9 cellular contexts compared by ENCODE assay signal in the genomic region with DNA sequence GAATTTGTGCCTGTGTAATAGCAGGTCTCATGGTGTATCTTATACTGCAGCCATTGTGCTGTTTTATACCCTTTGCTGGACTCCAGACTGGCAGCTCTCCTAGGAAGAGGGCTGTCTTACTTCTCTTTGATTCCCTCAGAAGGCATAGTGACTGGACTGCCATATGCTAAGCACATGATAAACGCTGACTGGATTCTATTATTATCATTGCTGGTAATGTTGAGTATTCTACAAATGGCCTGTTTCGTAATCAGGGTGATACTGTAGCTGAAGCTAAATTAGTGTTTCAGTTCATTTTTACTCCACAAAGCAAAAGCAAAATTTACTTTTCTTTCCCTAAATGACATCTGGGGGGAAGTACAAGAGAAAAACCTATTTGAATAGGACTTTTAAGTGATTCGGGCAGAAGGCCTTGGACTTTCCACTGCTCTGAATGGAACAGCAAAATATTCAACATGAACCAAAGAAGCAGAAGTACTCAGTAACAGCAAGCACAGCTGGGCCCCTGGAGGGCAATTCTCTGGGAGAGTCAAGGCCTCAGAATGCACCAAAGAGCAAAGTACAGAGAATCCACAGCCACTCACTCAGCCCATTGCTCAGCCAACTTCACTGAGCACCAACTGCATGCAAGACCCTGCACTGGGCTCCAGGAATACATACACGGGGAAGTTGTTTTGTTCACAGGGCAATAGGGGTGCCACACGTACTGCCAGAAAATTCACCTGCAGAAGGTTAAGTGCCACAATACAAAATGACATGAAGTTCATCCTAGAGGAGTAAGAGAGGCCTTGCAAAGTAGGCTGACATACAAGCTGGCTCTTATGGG. TPM values are rescaled to one million over a fixed set of nuclear protein-coding genes. Genes with fewer than 3 reads are reported as not detected.
A peak's percentile ranks its signal among the peaks of the same experiment; 100 is the strongest.
DNase-seq lines count a peak whose midpoint lies in the region; ATAC-seq and TF ChIP-seq lines count a peak whose summit lies in the region.
"Had no signal": no experiment of that assay in that cellular context is flagged by ENCODE, and none has a peak within 500 bp of the region (broad histone marks: within the 10 kb centered on the region; RNA-seq: fewer than 3 reads in every experiment).

No MANE protein-coding gene starts in this region.

- no peak for TF ChIP-seq RAD21 in liver (IDR thresholded peaks at IDR 0.05)

- H3K27ac Mint-ChIP-seq in activated B cell treated with CpG ODN at 0.5 μM for 24 hours: peak overlapping the region; percentile 94

- no peak for TF ChIP-seq CTCF in activated B cell treated with CpG ODN at 0.5 μM for 24 hours (IDR thresholded peaks at IDR 0.05)
- TF ChIP-seq CTCF in liver (IDR thresholded peaks at IDR 0.05; ENCODE audit: low read depth, low read length, missing input control): no peak

- H3K4me3 Mint-ChIP-seq in activated B cell treated with CpG ODN at 0.5 μM for 24 hours: peak overlapping the region; percentile 83

- H3K9me3 ChIP-seq in liver (ENCODE audit: control insufficient read depth in 4 of 4, low read length in 3 of 4): no peaks in the 10 kb centered on the region

- peak overlapping the region; percentile 39 to 67 for H3K27ac ChIP-seq in liver (ENCODE audit: low read depth in 1 of 2, low read length in 2 of 2)

- 67% methylated on average over 5 of the region's 5 CpGs for WGBS in liver

- no peaks in the 10 kb centered on the region for H3K27me3 Mint-ChIP-seq in activated B cell treated with CpG ODN at 0.5 μM for 24 hours

- no peaks in the 10 kb centered on the region for H3K9me3 Mint-ChIP-seq in activated B cell treated with CpG ODN at 0.5 μM for 24 hours

- H3K9ac ChIP-seq in liver (ENCODE audit: low read depth in 1 of 2, low read length in 2 of 2): no peak overlapping the region

- H3K36me3 ChIP-seq in liver (ENCODE audit: control insufficient read depth in 4 of 4, insufficient read depth in 3 of 4, low read depth in 1 of 4, low read length in 3 of 4): no peaks in the 10 kb centered on the region

- H3K27me3 ChIP-seq in liver (ENCODE audit: control insufficient read depth in 4 of 4, insufficient read depth in 4 of 4, low read length in 3 of 4): no peaks in the 10 kb centered on the region

- ATAC-seq in GM19035 (IDR thresholded peaks at IDR 0.05; ENCODE audit: unreplicated experiment): peak; percentile 66
- peak; percentile 66 for ATAC-seq in HG03175 (IDR thresholded peaks at IDR 0.05; ENCODE audit: unreplicated experiment)
- ATAC-seq in activated B cell treated with CpG ODN at 0.5 μM for 24 hours (ENCODE audit: low read depth): peak; percentile 64

- peaks cover 78% of the 10 kb centered on the region for H3K4me1 Mint-ChIP-seq in activated B cell treated with CpG ODN at 0.5 μM for 24 hours

- no peak overlapping the region for H3K4me3 ChIP-seq in liver (ENCODE audit: low read depth in 1 of 3, low read length in 3 of 3)

- H3K36me3 Mint-ChIP-seq in activated B cell treated with CpG ODN at 0.5 μM for 24 hours (ENCODE audit: low read depth): no peaks in the 10 kb centered on the region

- DNase-seq in AG20443 (ENCODE audit: low spot score) (peak; percentile 71), activated B cell treated with CpG ODN at 0.5 μM for 24 hours (peak; percentile 28), NCI-H2227 (lab: John Stamatoyannopoulos, UW; ENCODE audit: unreplicated experiment) (no peak), HEK293T (ENCODE audit: extremely low spot score) (no peak), NCI-H748 (lab: John Stamatoyannopoulos, UW; ENCODE audit: unreplicated experiment) (no peak)

- CTCF ChIA-PET in activated B cell treated with CpG ODN at 0.5 μM for 24 hours (lab: Charles Lee): interaction anchor here (0.8 to 3.6 kb wide), 6 partner anchors 11 to 641 kb away, joined by 3 to 22 read pairs (median 4); no protein-coding TSS in a partner anchor
- CTCF ChIA-PET in HEK293T (lab: Yijun Ruan, JAX): no interaction called here

- POLR2A ChIA-PET in activated B cell treated with CpG ODN at 0.5 μM for 24 hours (lab: Charles Lee): interaction anchor here (0.6 to 3.6 kb wide), 18 partner anchors 10 to 124 kb away, joined by 3 to 66 read pairs (median 4); a partner anchor contains a TSS
- POLR2A ChIA-PET in HEK293T (lab: Yijun Ruan, JAX): no interaction called here

- peaks cover 0 to 12% (median 8%) of the 10 kb centered on the region in 4 donors for H3K4me1 ChIP-seq in liver (ENCODE audit: control insufficient read depth in 4 of 4, insufficient read depth in 4 of 4, low read length in 3 of 4)

- intact Hi-C loops in activated B cell treated with CpG ODN at 0.5 μM for 24 hours (cut with micrococcal nuclease): loop anchor here (1.0 to 10.0 kb wide), 9 partner anchors 8 to 1316 kb away; a partner anchor contains a TSS

TF ChIP-seq in liver, 16 proteins besides CTCF, POLR2A, EP300 and RAD21 (continues in another document):
- TF ChIP-seq EGR1 (IDR thresholded peaks at IDR 0.05; ENCODE audit: low read depth in 2 of 2): no peak
- no peak for TF ChIP-seq RXRA (IDR thresholded peaks at IDR 0.05)
- TF ChIP-seq HNF4A (conservative IDR thresholded peaks at IDR 0.05): peak; percentile 57 to 71
- no peak for TF ChIP-seq HNF4G (IDR thresholded peaks at IDR 0.05)
- TF ChIP-seq, protein P1, sequence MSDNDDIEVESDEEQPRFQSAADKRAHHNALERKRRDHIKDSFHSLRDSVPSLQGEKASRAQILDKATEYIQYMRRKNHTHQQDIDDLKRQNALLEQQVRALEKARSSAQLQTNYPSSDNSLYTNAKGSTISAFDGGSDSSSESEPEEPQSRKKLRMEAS (IDR thresholded peaks at IDR 0.05): no peak
- no peak for TF ChIP-seq YY1 (IDR thresholded peaks at IDR 0.05)
- peak; percentile 16 for TF ChIP-seq SP1 (IDR thresholded peaks at IDR 0.05)
- TF ChIP-seq, protein P2, sequence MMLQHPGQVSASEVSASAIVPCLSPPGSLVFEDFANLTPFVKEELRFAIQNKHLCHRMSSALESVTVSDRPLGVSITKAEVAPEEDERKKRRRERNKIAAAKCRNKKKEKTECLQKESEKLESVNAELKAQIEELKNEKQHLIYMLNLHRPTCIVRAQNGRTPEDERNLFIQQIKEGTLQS (IDR thresholded peaks at IDR 0.05): no peak

TF ChIP-seq in HEK293T, 16 proteins besides CTCF, POLR2A, EP300 and RAD21:
- TF ChIP-seq ARNT (IDR thresholded peaks at IDR 0.05) (no peak), TARDBP (IDR thresholded peaks at IDR 0.05) (no peak), CTBP1 (IDR thresholded peaks at IDR 0.05; ENCODE audit: borderline replicate concordance) (no peak), L3MBTL2 (conservative IDR thresholded peaks at IDR 0.05) (no peak)
- TF ChIP-seq, protein P3, sequence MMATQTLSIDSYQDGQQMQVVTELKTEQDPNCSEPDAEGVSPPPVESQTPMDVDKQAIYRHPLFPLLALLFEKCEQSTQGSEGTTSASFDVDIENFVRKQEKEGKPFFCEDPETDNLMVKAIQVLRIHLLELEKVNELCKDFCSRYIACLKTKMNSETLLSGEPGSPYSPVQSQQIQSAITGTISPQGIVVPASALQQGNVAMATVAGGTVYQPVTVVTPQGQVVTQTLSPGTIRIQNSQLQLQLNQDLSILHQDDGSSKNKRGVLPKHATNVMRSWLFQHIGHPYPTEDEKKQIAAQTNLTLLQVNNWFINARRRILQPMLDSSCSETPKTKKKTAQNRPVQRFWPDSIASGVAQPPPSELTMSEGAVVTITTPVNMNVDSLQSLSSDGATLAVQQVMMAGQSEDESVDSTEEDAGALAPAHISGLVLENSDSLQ (IDR thresholded peaks at IDR 0.05): no peak

RNA-seq across cellular contexts. Expression of a gene that starts 7.9 kb away (rescaled TPM):
- total RNA-seq in activated B cell treated with CpG ODN at 0.5 μM for 24 hours (181 and 189 TPM in 2 replicates), liver (1 to 10 TPM; 1.8 to 2.9 TPM)
- polyA plus RNA-seq in liver: under 1 TPM; 0.50 to 0.71 TPM
- total RNA-seq: H1 had no signal
- polyA plus RNA-seq: H1 had no signal

Comparison
In these comparisons a context has a peak if more than half of its experiments do, and no peak if none do; other contexts are left out.
1. DNase-seq: peak in AG20443 (single experiment) and activated B cell treated with CpG ODN at 0.5 μM for 24 hours (single experiment); none in NCI-H2227 (single experiment), HEK293T (single experiment) and NCI-H748 (single experiment).
2. RNA of a gene that starts 7.9 kb away (total RNA-seq): 181 to 189 TPM in activated B cell treated with CpG ODN at 0.5 μM for 24 hours; 1.8 to 2.9 TPM in liver; every median in the first group is over 10 times any median in the second.
3. Peak in every context shown above with its lines, with median percentiles within 50 percentile points of each other: ATAC-seq.